ENCODE assay signal across 11 cellular contexts in genomic region chr2:236176417-236176816, GRCh38. TPM values are rescaled to one million over a fixed set of nuclear protein-coding genes. Genes with fewer than 3 reads are reported as not detected.
DNase-seq lines count a peak whose midpoint lies in the region; ATAC-seq and TF ChIP-seq lines count a peak whose summit lies in the region.
"Had no signal": no experiment of that assay in that cellular context is flagged by ENCODE, and none has a peak within 500 bp of the region (broad histone marks: within the 10 kb centered on the region; RNA-seq: fewer than 3 reads in every experiment).

No MANE protein-coding gene starts in this region.

- no peaks in the 10 kb centered on the region for H3K9me3 ChIP-seq in Loucy (ENCODE audit: insufficient read depth, low read depth, low read length)
- H3K9me3 ChIP-seq in colonic mucosa, result no peaks in the 10 kb centered on the region
- H3K9me3 ChIP-seq in osteoblast (ENCODE audit: low read depth, low read length), result no peaks in the 10 kb centered on the region

- H3K27ac ChIP-seq in colonic mucosa (no peak overlapping the region), osteoblast (ENCODE audit: low read depth, low read length) (no peak overlapping the region)
- H3K27ac ChIP-seq: BLaER1, stomach had no signal

- peak; percentile 80 for TF ChIP-seq CTCF in Loucy (conservative IDR thresholded peaks at IDR 0.05; ENCODE audit: low read length)
- TF ChIP-seq CTCF in colonic mucosa (IDR thresholded peaks at IDR 0.05), result peak; percentile 54
- peak; percentile 45 for TF ChIP-seq CTCF in osteoblast (IDR thresholded peaks at IDR 0.05; ENCODE audit: extremely low read depth, low read depth, low read length)

- no peaks in the 10 kb centered on the region for H3K36me3 ChIP-seq in Loucy (ENCODE audit: insufficient read depth, low read length)
- H3K36me3 ChIP-seq in colonic mucosa, result no peaks in the 10 kb centered on the region
- H3K36me3 ChIP-seq in osteoblast (ENCODE audit: insufficient read depth, low read length), result no peaks in the 10 kb centered on the region
- H3K36me3 ChIP-seq: BLaER1, stomach had no signal

- H2AFZ ChIP-seq in Loucy (ENCODE audit: low read length), result no peak overlapping the region
- H2AFZ ChIP-seq in osteoblast (ENCODE audit: low read length), result no peak overlapping the region

- H3K27me3 ChIP-seq in Loucy (ENCODE audit: insufficient read depth, low read length, poor library complexity, severe bottlenecking) (no peaks in the 10 kb centered on the region), colonic mucosa (peaks cover 77% of the 10 kb centered on the region), osteoblast (ENCODE audit: insufficient read depth, low read length) (peaks cover 43% of the 10 kb centered on the region)

- no peak for ATAC-seq in GM19463 (IDR thresholded peaks at IDR 0.05; ENCODE audit: unreplicated experiment)
- no peak for ATAC-seq in GM21360 (IDR thresholded peaks at IDR 0.05; ENCODE audit: unreplicated experiment)
- ATAC-seq in HG03342 (IDR thresholded peaks at IDR 0.05; ENCODE audit: unreplicated experiment), result no peak

- H3F3A ChIP-seq in Loucy (ENCODE audit: low read depth), result no peaks in the 10 kb centered on the region

- DNase-seq in NCI-H2081 (lab: John Stamatoyannopoulos, UW), result peak; percentile 2 to 5
- no peak for DNase-seq in NCI-H2081 treated with DMSO at 0.1 percent for 48 hours (lab: John Stamatoyannopoulos, UW)
- no peak for DNase-seq in colonic mucosa
- DNase-seq in osteoblast (ENCODE audit: insufficient read length, low spot score, missing footprints), result peak; percentile 92
- DNase-seq: stomach had no signal

- H3K4me1 ChIP-seq in Loucy (ENCODE audit: insufficient read depth, low read length, poor library complexity, severe bottlenecking) (no peaks in the 10 kb centered on the region), colonic mucosa (peaks cover 3% of the 10 kb centered on the region), osteoblast (ENCODE audit: insufficient read depth, low read length) (peaks cover 17% of the 10 kb centered on the region)

- H4K20me1 ChIP-seq in Loucy (ENCODE audit: insufficient read depth, low read length, poor library complexity, severe bottlenecking) (no peaks in the 10 kb centered on the region), osteoblast (ENCODE audit: insufficient read depth, low read length) (no peaks in the 10 kb centered on the region)

- no peak overlapping the region for H3K4me3 ChIP-seq in Loucy (ENCODE audit: low read length, poor library complexity, severe bottlenecking)
- H3K4me3 ChIP-seq in colonic mucosa, result no peak overlapping the region
- no peak overlapping the region for H3K4me3 ChIP-seq in osteoblast (ENCODE audit: insufficient read depth, low read length)
- H3K4me3 ChIP-seq: BLaER1, stomach had no signal

- H3K9me2 ChIP-seq in Loucy (replicated peaks; ENCODE audit: low read depth, low read length), result no peaks in the 10 kb centered on the region

- H3K4me2 ChIP-seq in Loucy (ENCODE audit: low read depth, low read length, poor library complexity, severe bottlenecking) (no peak overlapping the region), osteoblast (ENCODE audit: insufficient read depth, low read length) (no peak overlapping the region)
- H3K4me2 ChIP-seq: BLaER1 had no signal

- intact Hi-C loops in colonic mucosa (cut with DNase I), result loop anchor here (5.0 kb wide), 1 partner anchor 409 kb away; no protein-coding TSS in a partner anchor

- no peak overlapping the region for H3K9ac ChIP-seq in Loucy (ENCODE audit: low read depth, low read length, poor library complexity, severe bottlenecking)
- no peak overlapping the region for H3K9ac ChIP-seq in colonic mucosa (ENCODE audit: low read depth in 2 of 2, low read length in 2 of 2)
- H3K9ac ChIP-seq: BLaER1 had no signal

- H3K79me2 ChIP-seq in Loucy (ENCODE audit: insufficient read depth, low read length) (no peaks in the 10 kb centered on the region), osteoblast (ENCODE audit: insufficient read depth, low read length) (no peaks in the 10 kb centered on the region)

RNA-seq across cellular contexts. Expression of gene GBX2, which starts 8.2 kb away (rescaled TPM):
- total RNA-seq in colonic mucosa (not detected), osteoblast (not detected in 2 replicates)
- total RNA-seq: natural killer cell treated with Interleukin-12 subunit alpha and Interleukin-12 subunit beta and Interleukin-15 and Interleukin-18, amount 100 ng/mL, for 72 hours had no signal

Comparison
In these comparisons a context has a peak if more than half of its experiments do, and no peak if none do; other contexts are left out.
1. DNase-seq: peak in NCI-H2081 (2 of 2) and osteoblast (single experiment); none in NCI-H2081 treated with DMSO at 0.1 percent for 48 hours (single experiment) and colonic mucosa (single experiment).
2. Peak in every context shown above with its lines, with median percentiles within 50 percentile points of each other: CTCF ChIP-seq.